ENCODE assay signal across 11 cellular contexts in the genomic region with DNA sequence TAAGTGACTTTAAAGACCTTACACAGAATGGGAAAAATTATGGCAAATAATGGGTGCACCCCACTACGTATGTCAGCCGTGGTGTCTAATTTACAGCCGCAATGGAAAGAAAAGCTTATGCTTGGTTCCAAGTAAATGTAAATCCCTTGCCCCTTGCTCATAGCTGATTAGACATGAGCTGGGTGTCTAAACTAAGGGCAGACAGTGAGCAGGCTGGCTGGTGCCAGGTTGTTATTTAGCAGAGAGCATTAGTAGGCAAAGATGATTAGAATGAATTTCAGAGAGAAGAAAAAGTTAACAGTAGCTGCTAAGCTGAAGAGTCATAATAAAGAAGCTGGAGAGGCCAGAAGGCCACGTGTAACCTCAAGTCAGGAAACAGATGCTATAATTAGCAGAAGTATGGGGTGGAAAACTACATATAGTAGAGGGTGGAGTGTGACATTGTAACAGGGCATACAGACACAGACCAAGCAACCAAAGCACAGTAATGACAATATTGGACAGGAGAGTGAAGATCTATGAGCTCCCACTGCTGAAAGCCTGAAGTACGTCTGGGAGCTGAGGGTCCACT.
DNase-seq lines count a peak whose midpoint lies in the region; ATAC-seq and TF ChIP-seq lines count a peak whose summit lies in the region.
"Had no signal": no experiment of that assay in that cellular context is flagged by ENCODE, and none has a peak within 500 bp of the region (broad histone marks: within the 10 kb centered on the region; RNA-seq: fewer than 3 reads in every experiment).

No MANE protein-coding gene starts in this region.

- POLR2A ChIA-PET in CD8-positive, alpha-beta T cell (lab: Charles Lee), result no interaction called here

- CTCF ChIA-PET in CD8-positive, alpha-beta T cell (lab: Charles Lee), result no interaction called here

- peak overlapping the region in 1 of 6 donors; percentile 51 for H3K27ac Mint-ChIP-seq in immature natural killer cell
- no peak overlapping the region for H3K27ac Mint-ChIP-seq in CD8-positive, alpha-beta T cell
- H3K27ac Mint-ChIP-seq: activated T-cell treated with anti-CD3 and anti-CD28 coated beads, Interleukin-2, amount 50 U/mL, for 24 hours had no signal

- H3K4me3 Mint-ChIP-seq in immature natural killer cell, result peak overlapping the region in 3 of 5 donors; percentile 3 to 45 (median 31)
- H3K4me3 Mint-ChIP-seq in CD8-positive, alpha-beta T cell, result no peak overlapping the region
- H3K4me3 Mint-ChIP-seq: activated T-cell treated with anti-CD3 and anti-CD28 coated beads, Interleukin-2, amount 50 U/mL, for 24 hours had no signal

- H3K27ac ChIP-seq in CD8-positive, alpha-beta T cell (ENCODE audit: low read depth, low read length), result no peak overlapping the region

- DNase-seq in NCI-H2227 (lab: John Stamatoyannopoulos, UW; ENCODE audit: unreplicated experiment) (peak; percentile 67), immature natural killer cell (no peak), activated T-cell treated with anti-CD3 and anti-CD28 coated beads for 4 hours (no peak), G401 (ENCODE audit: low spot score) (no peak)
- DNase-seq in CD8-positive, alpha-beta T cell, result no peak
- DNase-seq: activated T-cell treated with anti-CD3 and anti-CD28 coated beads, Interleukin-2, amount 50 U/mL, for 24 hours; cortex of kidney; NCI-H1436 had no signal

- in situ Hi-C loops in G401 (cut with HindIII; ENCODE audit: low sequenced_read_pairs), result no loop called here

- peaks cover 0 to 1% (median 0%) of the 10 kb centered on the region in 3 donors for H3K36me3 Mint-ChIP-seq in immature natural killer cell
- H3K36me3 Mint-ChIP-seq in CD8-positive, alpha-beta T cell, result no peaks in the 10 kb centered on the region

- H3K9me3 Mint-ChIP-seq in immature natural killer cell, result peaks cover 0 to 4% (median under 1%) of the 10 kb centered on the region in 6 donors
- no peaks in the 10 kb centered on the region for H3K9me3 Mint-ChIP-seq in CD8-positive, alpha-beta T cell
- H3K9me3 Mint-ChIP-seq: activated T-cell treated with anti-CD3 and anti-CD28 coated beads, Interleukin-2, amount 50 U/mL, for 24 hours had no signal

- no peaks in the 10 kb centered on the region for H3K27me3 ChIP-seq in CD8-positive, alpha-beta T cell (ENCODE audit: insufficient read depth, low read length)

- no peaks in the 10 kb centered on the region for H3K36me3 ChIP-seq in CD8-positive, alpha-beta T cell (ENCODE audit: insufficient read depth, low read length)

- H3K4me1 Mint-ChIP-seq in immature natural killer cell, result peaks cover 13 to 21% of the 10 kb centered on the region in 2 donors
- peaks cover 6% of the 10 kb centered on the region for H3K4me1 Mint-ChIP-seq in CD8-positive, alpha-beta T cell (ENCODE audit: low read depth)

- H3K4me3 ChIP-seq in CD8-positive, alpha-beta T cell (ENCODE audit: low read depth, low read length), result no peak overlapping the region

- ATAC-seq in GM18499 (IDR thresholded peaks at IDR 0.05; ENCODE audit: insufficient read depth, unreplicated experiment), result peak; percentile 33
- ATAC-seq in GM21786 (IDR thresholded peaks at IDR 0.05; ENCODE audit: unreplicated experiment), result peak; percentile 27
- no peak for ATAC-seq in HG03025 (IDR thresholded peaks at IDR 0.05; ENCODE audit: low FRiP score, unreplicated experiment)
- no peak for ATAC-seq in CD8-positive, alpha-beta T cell

- H3K27me3 Mint-ChIP-seq in immature natural killer cell (ENCODE audit: low read depth in 3 of 3), result peaks cover 0 to 2% (median 1%) of the 10 kb centered on the region in 3 donors
- no peaks in the 10 kb centered on the region for H3K27me3 Mint-ChIP-seq in CD8-positive, alpha-beta T cell (ENCODE audit: low read depth)

- intact Hi-C loops in CD8-positive, alpha-beta T cell (cut with DNase I, micrococcal nuclease), result no loop called here

- H3K9me3 ChIP-seq in CD8-positive, alpha-beta T cell (ENCODE audit: low read length), result no peaks in the 10 kb centered on the region

- TF ChIP-seq CTCF in CD8-positive, alpha-beta T cell (IDR thresholded peaks at IDR 0.05), result no peak

- H3K4me1 ChIP-seq in CD8-positive, alpha-beta T cell (ENCODE audit: insufficient read depth, low read length), result no peaks in the 10 kb centered on the region

Comparison
In these comparisons a context has a peak if more than half of its experiments do, and no peak if none do; other contexts are left out.
1. ATAC-seq: peak in GM18499 (single experiment) and GM21786 (single experiment); none in HG03025 (single experiment) and CD8-positive, alpha-beta T cell (single experiment).